In the genomic region with DNA sequence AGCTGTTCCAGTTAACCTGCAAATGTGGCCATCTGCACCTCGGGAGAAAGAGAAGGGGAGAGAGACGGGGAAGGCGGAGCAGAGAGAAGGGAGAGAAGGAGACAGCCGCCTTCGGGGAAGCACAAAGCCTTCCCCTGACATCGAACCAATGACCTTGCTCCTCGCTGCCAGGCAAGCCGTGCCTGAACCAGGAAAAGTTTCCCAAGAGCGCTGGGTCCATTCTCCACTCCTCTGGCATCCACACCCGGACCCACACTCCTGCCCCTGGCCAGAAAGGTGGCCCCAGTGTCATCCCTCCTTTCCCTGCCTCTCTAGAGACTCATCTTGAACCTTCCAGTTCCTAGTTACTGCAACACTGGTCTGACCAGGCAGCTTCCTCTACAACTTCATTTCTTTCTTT, we compare ENCODE assay signal across 20 cellular contexts.
"Had no signal": no experiment of that assay in that cellular context is flagged by ENCODE, and none has a peak within 500 bp of the region (broad histone marks: within the 10 kb centered on the region; RNA-seq: fewer than 3 reads in every experiment).

No MANE protein-coding gene starts in this region.

- H3K4me3 ChIP-seq: cardiac muscle cell, psoas muscle had no signal

- H3K27ac Mint-ChIP-seq: activated B cell treated with CpG ODN at 0.5 μM for 24 hours; activated CD4-positive, alpha-beta memory T cell treated with anti-CD3 and anti-CD28 coated beads, Interleukin-2, amount 10 ng/mL, durations not matched to agents 7 days and 5 days; activated CD8-positive, alpha-beta memory T cell treated with anti-CD3 and anti-CD28 coated beads, Interleukin-2, amount 10 ng/mL, durations not matched to agents 7 days and 5 days; activated naive CD8-positive, alpha-beta T cell; effector memory CD8-positive, alpha-beta T cell; stimulated activated naive CD8-positive, alpha-beta T cell treated with anti-CD3 and anti-CD28 coated beads, Interleukin-15, amount 100 ng/mL, for 72 hours; T-helper 2 cell treated with Interferon-gamma antibody and Interleukin-4, amounts not matched to agents 5 μg/mL and 100 μg/mL, for 36 hours had no signal

- ATAC-seq: activated CD8-positive, alpha-beta memory T cell treated with anti-CD3 and anti-CD28 coated beads, Interleukin-2, amount 10 ng/mL, durations not matched to agents 7 days and 5 days; effector memory CD8-positive, alpha-beta T cell; left lobe of liver; psoas muscle; right cardiac atrium; stimulated activated naive CD8-positive, alpha-beta T cell treated with anti-CD3 and anti-CD28 coated beads, Interleukin-15, amount 100 ng/mL, for 72 hours had no signal

- FAIRE-seq: keratinocyte, TTC549 had no signal

- H3K27me3 Mint-ChIP-seq: activated B cell treated with CpG ODN at 0.5 μM for 24 hours; activated CD4-positive, alpha-beta memory T cell treated with anti-CD3 and anti-CD28 coated beads, Interleukin-2, amount 10 ng/mL, durations not matched to agents 7 days and 5 days; activated CD8-positive, alpha-beta memory T cell treated with anti-CD3 and anti-CD28 coated beads, Interleukin-2, amount 10 ng/mL, durations not matched to agents 7 days and 5 days; activated naive CD8-positive, alpha-beta T cell; stimulated activated naive CD8-positive, alpha-beta T cell treated with anti-CD3 and anti-CD28 coated beads, Interleukin-15, amount 100 ng/mL, for 72 hours had no signal

- H3K4me3 Mint-ChIP-seq: activated B cell treated with CpG ODN at 0.5 μM for 24 hours; activated CD4-positive, alpha-beta memory T cell treated with anti-CD3 and anti-CD28 coated beads, Interleukin-2, amount 10 ng/mL, durations not matched to agents 7 days and 5 days; activated CD8-positive, alpha-beta memory T cell treated with anti-CD3 and anti-CD28 coated beads, Interleukin-2, amount 10 ng/mL, durations not matched to agents 7 days and 5 days; activated naive CD8-positive, alpha-beta T cell; effector memory CD8-positive, alpha-beta T cell; stimulated activated naive CD8-positive, alpha-beta T cell treated with anti-CD3 and anti-CD28 coated beads, Interleukin-15, amount 100 ng/mL, for 72 hours; T-helper 2 cell treated with Interferon-gamma antibody and Interleukin-4, amounts not matched to agents 5 μg/mL and 100 μg/mL, for 36 hours had no signal

- H3K9me3 Mint-ChIP-seq: activated B cell treated with CpG ODN at 0.5 μM for 24 hours; activated CD4-positive, alpha-beta memory T cell treated with anti-CD3 and anti-CD28 coated beads, Interleukin-2, amount 10 ng/mL, durations not matched to agents 7 days and 5 days; effector memory CD8-positive, alpha-beta T cell; stimulated activated naive CD8-positive, alpha-beta T cell treated with anti-CD3 and anti-CD28 coated beads, Interleukin-15, amount 100 ng/mL, for 72 hours; T-helper 2 cell treated with Interferon-gamma antibody and Interleukin-4, amounts not matched to agents 5 μg/mL and 100 μg/mL, for 36 hours had no signal

- H3K36me3 Mint-ChIP-seq: activated CD8-positive, alpha-beta memory T cell treated with anti-CD3 and anti-CD28 coated beads, Interleukin-2, amount 10 ng/mL, durations not matched to agents 7 days and 5 days; activated naive CD8-positive, alpha-beta T cell had no signal

- H3K4me1 Mint-ChIP-seq: activated B cell treated with CpG ODN at 0.5 μM for 24 hours; activated CD4-positive, alpha-beta memory T cell treated with anti-CD3 and anti-CD28 coated beads, Interleukin-2, amount 10 ng/mL, durations not matched to agents 7 days and 5 days; activated CD8-positive, alpha-beta memory T cell treated with anti-CD3 and anti-CD28 coated beads, Interleukin-2, amount 10 ng/mL, durations not matched to agents 7 days and 5 days; stimulated activated naive CD8-positive, alpha-beta T cell treated with anti-CD3 and anti-CD28 coated beads, Interleukin-15, amount 100 ng/mL, for 72 hours had no signal

- DNase-seq: activated B cell treated with CpG ODN at 0.5 μM for 24 hours; activated CD4-positive, alpha-beta memory T cell treated with anti-CD3 and anti-CD28 coated beads, Interleukin-2, amount 10 ng/mL, durations not matched to agents 7 days and 5 days; activated CD4-positive, alpha-beta T cell treated with anti-CD3 and anti-CD28 coated beads for 4 hours; activated CD8-positive, alpha-beta memory T cell treated with anti-CD3 and anti-CD28 coated beads, Interleukin-2, amount 10 ng/mL, durations not matched to agents 7 days and 5 days; dermis blood vessel endothelial cell; effector memory CD8-positive, alpha-beta T cell; foreskin fibroblast; hypothalamus; midbrain; psoas muscle; right cardiac atrium; stimulated activated naive CD8-positive, alpha-beta T cell treated with anti-CD3 and anti-CD28 coated beads, Interleukin-15, amount 100 ng/mL, for 72 hours; trophoblast cell had no signal

- H3K27ac ChIP-seq: cardiac muscle cell, epithelial cell of prostate, psoas muscle had no signal
